ENCODE assay signal across 5 cellular contexts in genomic region chr5:115884704-115885103, GRCh38.
"Had no signal": no experiment of that assay in that cellular context is flagged by ENCODE, and none has a peak within 500 bp of the region (broad histone marks: within the 10 kb centered on the region; RNA-seq: fewer than 3 reads in every experiment).

No MANE protein-coding gene starts in this region.

- H3K4me3 Mint-ChIP-seq: IgD-negative memory B cell had no signal

- H3K9me3 ChIP-seq: HAP-1 had no signal

- H3K27me3 Mint-ChIP-seq: IgD-negative memory B cell had no signal

- H3K4me1 Mint-ChIP-seq: IgD-negative memory B cell had no signal

- H2AFZ ChIP-seq: GM23248 had no signal

- DNase-seq: GM23248, GOT3, H7 had no signal

- H3K9me3 Mint-ChIP-seq: IgD-negative memory B cell had no signal

- H3K27ac ChIP-seq: GM23248 had no signal

- H3K4me1 ChIP-seq: HAP-1 had no signal

- H3K27ac Mint-ChIP-seq: IgD-negative memory B cell had no signal

- H3K4me3 ChIP-seq: GM23248, HAP-1 had no signal

- H3K36me3 ChIP-seq: HAP-1 had no signal
